Comparison of ENCODE assay signal across 8 cellular contexts in the genomic region with DNA sequence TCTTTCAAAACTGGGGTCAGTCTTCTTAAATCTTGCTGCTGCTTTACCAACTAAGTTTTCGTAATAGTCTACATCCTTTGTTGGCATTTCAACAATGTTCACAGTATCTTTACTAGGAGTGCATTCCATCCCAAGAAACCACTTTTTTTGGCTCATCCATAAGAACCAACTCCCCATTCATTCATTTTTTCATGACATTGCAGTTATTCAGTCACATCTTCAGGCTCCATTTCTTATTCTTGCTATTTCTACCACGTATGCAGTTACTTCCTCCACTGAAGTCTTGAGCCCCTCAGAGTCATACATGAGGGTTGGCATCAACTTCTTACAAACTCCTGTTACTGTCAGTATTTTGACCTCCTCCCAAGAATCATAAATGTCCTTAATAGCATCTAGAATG.
"Had no signal": no experiment of that assay in that cellular context is flagged by ENCODE, and none has a peak within 500 bp of the region (broad histone marks: within the 10 kb centered on the region; RNA-seq: fewer than 3 reads in every experiment).

No MANE protein-coding gene starts in this region.

- H3K4me3 ChIP-seq: GM12878 had no signal

- DNase-seq: GDM1, GF-D8 had no signal

- FAIRE-seq: G401.6, GM12878, GM12891, GM12892, GM18507, GM19239 had no signal

- ATAC-seq: GM12878 had no signal
